Comparison of ENCODE assay signal across 3 cellular contexts in the genomic region with DNA sequence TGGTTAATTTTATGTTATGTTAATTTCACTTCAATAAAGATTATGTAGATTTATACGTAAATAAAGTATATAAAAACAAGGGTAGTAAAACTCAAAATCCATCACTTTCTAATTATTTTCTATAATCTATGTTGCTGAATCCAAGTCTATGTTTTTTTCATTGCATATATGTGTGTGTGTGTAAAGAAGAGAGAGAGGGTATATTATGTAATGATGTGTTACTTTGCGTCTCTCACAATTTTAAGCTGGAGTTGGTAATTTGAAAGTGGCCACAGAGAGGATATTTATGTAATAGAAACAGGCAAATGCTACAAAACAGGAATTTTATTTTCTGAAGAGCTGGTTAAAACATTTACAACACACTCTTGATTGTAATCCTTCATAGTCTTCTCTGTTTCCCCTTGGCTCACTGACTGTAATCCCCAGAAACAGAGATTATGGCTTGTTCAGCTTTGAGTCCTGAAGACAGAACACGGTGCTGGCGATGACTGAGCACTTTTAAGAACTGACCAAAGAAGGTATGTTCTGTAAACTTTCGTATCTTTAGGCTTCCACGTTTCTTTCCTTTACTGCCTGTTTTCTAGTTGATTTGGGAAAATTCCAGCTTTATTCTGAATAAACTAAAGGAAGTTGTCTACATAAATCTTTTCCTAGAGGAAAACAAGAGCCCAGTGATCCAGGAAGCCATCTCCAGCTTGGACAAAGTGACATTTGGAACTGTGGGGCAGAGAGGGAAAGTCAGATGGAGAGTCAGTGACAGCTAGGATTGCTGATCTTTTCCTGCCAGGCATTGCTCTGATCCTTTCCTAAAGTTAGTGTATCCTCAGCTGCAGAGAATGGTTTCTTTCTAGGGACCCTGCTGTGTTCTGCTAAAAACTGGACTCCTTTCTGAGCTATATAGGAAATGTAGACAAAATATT.
A peak's percentile ranks its signal among the peaks of the same experiment; 100 is the strongest.
TF ChIP-seq lines count a peak whose summit lies in the region.

No MANE protein-coding gene starts in this region.

TF ChIP-seq in GM23338, 12 proteins besides CTCF, POLR2A, EP300 and RAD21 (continues in another document):
- TF ChIP-seq, protein P1, sequence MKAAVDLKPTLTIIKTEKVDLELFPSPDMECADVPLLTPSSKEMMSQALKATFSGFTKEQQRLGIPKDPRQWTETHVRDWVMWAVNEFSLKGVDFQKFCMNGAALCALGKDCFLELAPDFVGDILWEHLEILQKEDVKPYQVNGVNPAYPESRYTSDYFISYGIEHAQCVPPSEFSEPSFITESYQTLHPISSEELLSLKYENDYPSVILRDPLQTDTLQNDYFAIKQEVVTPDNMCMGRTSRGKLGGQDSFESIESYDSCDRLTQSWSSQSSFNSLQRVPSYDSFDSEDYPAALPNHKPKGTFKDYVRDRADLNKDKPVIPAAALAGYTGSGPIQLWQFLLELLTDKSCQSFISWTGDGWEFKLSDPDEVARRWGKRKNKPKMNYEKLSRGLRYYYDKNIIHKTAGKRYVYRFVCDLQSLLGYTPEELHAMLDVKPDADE (IDR thresholded peaks at IDR 0.05), result no peak
- TF ChIP-seq EZH2phosphoT487 (IDR thresholded peaks at IDR 0.05; ENCODE audit: unreplicated experiment), result no peak
- no peak for TF ChIP-seq STAT1 (IDR thresholded peaks at IDR 0.05; ENCODE audit: unreplicated experiment)
- TF ChIP-seq NANOG (IDR thresholded peaks at IDR 0.05; ENCODE audit: borderline replicate concordance), result no peak
- no peak for TF ChIP-seq ZNF331 (CRISPR knock-in tag; IDR thresholded peaks at IDR 0.05; ENCODE audit: low read depth)
- TF ChIP-seq POLR2AphosphoS5 (IDR thresholded peaks at IDR 0.05; ENCODE audit: low read depth), result no peak
- no peak for TF ChIP-seq EZH2 (IDR thresholded peaks at IDR 0.05; ENCODE audit: low read depth, unreplicated experiment)
- TF ChIP-seq JUNB (IDR thresholded peaks at IDR 0.05; ENCODE audit: unreplicated experiment), result no peak

TF ChIP-seq in K562, 482 proteins besides CTCF, POLR2A, EP300 and RAD21 (continues in another document):
- no peak for TF ChIP-seq SPI1 (IDR thresholded peaks at IDR 0.05; ENCODE audit: borderline replicate concordance, low read depth, low read length)
- TF ChIP-seq ZNF764 (CRISPR knock-in tag; IDR thresholded peaks at IDR 0.05; ENCODE audit: low read depth), result no peak
- 0 out of 2 replicates have a peak, but pooled peaks have one; percentile 13 for TF ChIP-seq CTBP1 (IDR thresholded peaks at IDR 0.05; ENCODE audit: borderline replicate concordance)
- TF ChIP-seq SMARCB1 (IDR thresholded peaks at IDR 0.05; ENCODE audit: insufficient read length, low read depth), result peak; percentile 25
- TF ChIP-seq TEAD4 (IDR thresholded peaks at IDR 0.05; ENCODE audit: low read length), result 0 out of 2 replicates have a peak, but pooled peaks have one; percentile 12
- no peak for TF ChIP-seq TEAD4 (CRISPR knock-in tag; IDR thresholded peaks at IDR 0.05; ENCODE audit: borderline replicate concordance)
- TF ChIP-seq ZNF347 (CRISPR knock-in tag; IDR thresholded peaks at IDR 0.05; ENCODE audit: low read depth), result no peak
- peak; percentile 61; the same call in 1 of the 2 replicates for TF ChIP-seq SMARCC2 (IDR thresholded peaks at IDR 0.05; ENCODE audit: low read depth)
- no peak for TF ChIP-seq ZNF175 (CRISPR knock-in tag; IDR thresholded peaks at IDR 0.05; ENCODE audit: low read depth)
- TF ChIP-seq YBX1 (IDR thresholded peaks at IDR 0.05), result no peak
- no peak for TF ChIP-seq EHMT2 (IDR thresholded peaks at IDR 0.05)
- TF ChIP-seq, protein P2, sequence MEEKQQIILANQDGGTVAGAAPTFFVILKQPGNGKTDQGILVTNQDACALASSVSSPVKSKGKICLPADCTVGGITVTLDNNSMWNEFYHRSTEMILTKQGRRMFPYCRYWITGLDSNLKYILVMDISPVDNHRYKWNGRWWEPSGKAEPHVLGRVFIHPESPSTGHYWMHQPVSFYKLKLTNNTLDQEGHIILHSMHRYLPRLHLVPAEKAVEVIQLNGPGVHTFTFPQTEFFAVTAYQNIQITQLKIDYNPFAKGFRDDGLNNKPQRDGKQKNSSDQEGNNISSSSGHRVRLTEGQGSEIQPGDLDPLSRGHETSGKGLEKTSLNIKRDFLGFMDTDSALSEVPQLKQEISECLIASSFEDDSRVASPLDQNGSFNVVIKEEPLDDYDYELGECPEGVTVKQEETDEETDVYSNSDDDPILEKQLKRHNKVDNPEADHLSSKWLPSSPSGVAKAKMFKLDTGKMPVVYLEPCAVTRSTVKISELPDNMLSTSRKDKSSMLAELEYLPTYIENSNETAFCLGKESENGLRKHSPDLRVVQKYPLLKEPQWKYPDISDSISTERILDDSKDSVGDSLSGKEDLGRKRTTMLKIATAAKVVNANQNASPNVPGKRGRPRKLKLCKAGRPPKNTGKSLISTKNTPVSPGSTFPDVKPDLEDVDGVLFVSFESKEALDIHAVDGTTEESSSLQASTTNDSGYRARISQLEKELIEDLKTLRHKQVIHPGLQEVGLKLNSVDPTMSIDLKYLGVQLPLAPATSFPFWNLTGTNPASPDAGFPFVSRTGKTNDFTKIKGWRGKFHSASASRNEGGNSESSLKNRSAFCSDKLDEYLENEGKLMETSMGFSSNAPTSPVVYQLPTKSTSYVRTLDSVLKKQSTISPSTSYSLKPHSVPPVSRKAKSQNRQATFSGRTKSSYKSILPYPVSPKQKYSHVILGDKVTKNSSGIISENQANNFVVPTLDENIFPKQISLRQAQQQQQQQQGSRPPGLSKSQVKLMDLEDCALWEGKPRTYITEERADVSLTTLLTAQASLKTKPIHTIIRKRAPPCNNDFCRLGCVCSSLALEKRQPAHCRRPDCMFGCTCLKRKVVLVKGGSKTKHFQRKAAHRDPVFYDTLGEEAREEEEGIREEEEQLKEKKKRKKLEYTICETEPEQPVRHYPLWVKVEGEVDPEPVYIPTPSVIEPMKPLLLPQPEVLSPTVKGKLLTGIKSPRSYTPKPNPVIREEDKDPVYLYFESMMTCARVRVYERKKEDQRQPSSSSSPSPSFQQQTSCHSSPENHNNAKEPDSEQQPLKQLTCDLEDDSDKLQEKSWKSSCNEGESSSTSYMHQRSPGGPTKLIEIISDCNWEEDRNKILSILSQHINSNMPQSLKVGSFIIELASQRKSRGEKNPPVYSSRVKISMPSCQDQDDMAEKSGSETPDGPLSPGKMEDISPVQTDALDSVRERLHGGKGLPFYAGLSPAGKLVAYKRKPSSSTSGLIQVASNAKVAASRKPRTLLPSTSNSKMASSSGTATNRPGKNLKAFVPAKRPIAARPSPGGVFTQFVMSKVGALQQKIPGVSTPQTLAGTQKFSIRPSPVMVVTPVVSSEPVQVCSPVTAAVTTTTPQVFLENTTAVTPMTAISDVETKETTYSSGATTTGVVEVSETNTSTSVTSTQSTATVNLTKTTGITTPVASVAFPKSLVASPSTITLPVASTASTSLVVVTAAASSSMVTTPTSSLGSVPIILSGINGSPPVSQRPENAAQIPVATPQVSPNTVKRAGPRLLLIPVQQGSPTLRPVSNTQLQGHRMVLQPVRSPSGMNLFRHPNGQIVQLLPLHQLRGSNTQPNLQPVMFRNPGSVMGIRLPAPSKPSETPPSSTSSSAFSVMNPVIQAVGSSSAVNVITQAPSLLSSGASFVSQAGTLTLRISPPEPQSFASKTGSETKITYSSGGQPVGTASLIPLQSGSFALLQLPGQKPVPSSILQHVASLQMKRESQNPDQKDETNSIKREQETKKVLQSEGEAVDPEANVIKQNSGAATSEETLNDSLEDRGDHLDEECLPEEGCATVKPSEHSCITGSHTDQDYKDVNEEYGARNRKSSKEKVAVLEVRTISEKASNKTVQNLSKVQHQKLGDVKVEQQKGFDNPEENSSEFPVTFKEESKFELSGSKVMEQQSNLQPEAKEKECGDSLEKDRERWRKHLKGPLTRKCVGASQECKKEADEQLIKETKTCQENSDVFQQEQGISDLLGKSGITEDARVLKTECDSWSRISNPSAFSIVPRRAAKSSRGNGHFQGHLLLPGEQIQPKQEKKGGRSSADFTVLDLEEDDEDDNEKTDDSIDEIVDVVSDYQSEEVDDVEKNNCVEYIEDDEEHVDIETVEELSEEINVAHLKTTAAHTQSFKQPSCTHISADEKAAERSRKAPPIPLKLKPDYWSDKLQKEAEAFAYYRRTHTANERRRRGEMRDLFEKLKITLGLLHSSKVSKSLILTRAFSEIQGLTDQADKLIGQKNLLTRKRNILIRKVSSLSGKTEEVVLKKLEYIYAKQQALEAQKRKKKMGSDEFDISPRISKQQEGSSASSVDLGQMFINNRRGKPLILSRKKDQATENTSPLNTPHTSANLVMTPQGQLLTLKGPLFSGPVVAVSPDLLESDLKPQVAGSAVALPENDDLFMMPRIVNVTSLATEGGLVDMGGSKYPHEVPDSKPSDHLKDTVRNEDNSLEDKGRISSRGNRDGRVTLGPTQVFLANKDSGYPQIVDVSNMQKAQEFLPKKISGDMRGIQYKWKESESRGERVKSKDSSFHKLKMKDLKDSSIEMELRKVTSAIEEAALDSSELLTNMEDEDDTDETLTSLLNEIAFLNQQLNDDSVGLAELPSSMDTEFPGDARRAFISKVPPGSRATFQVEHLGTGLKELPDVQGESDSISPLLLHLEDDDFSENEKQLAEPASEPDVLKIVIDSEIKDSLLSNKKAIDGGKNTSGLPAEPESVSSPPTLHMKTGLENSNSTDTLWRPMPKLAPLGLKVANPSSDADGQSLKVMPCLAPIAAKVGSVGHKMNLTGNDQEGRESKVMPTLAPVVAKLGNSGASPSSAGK (IDR thresholded peaks at IDR 0.05), result peak; percentile 81

TF ChIP-seq in SK-N-SH, 30 proteins besides CTCF, POLR2A, EP300 and RAD21:
- TF ChIP-seq MEF2A (IDR thresholded peaks at IDR 0.05; ENCODE audit: borderline replicate concordance, low read depth) (no peak), RFX5 (IDR thresholded peaks at IDR 0.05; ENCODE audit: low read length) (no peak), RCOR1 (IDR thresholded peaks at IDR 0.05; ENCODE audit: low read length) (no peak), FOXM1 (IDR thresholded peaks at IDR 0.05; ENCODE audit: low read depth) (no peak), CHD2 (IDR thresholded peaks at IDR 0.05; ENCODE audit: low read length, partially characterized antibody) (no peak)
TF ChIP-seq in SK-N-SH: peak in this region for 0.
